ENCODE assay signal across 16 cellular contexts in the genomic region with DNA sequence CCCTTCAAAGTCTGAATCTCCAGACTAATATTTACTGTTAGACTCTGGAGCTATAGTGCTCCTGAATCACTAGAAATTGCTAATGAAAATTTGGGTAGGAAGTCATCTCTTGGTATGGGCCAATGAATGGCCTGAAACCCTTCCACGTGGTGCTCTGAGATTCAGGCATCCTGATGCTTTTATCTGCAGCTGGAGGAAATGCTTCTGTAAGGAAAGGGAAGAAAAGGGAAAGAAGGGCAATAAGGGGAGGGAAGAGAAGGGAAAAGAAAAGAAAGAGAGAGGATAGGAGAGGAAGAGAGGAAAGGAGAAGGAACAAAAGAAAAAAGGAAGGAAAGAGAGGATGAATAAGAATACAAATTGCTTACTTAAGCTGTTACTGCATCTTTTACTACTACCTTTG.
DNase-seq lines count a peak whose midpoint lies in the region; ATAC-seq, FAIRE-seq and TF ChIP-seq lines count a peak whose summit lies in the region.
"Had no signal": no experiment of that assay in that cellular context is flagged by ENCODE, and none has a peak within 500 bp of the region (broad histone marks: within the 10 kb centered on the region; RNA-seq: fewer than 3 reads in every experiment).

No MANE protein-coding gene starts in this region.

- H3K4ac ChIP-seq in H1 (replicated peaks; ENCODE audit: insufficient read length, low read depth, low read length): no peak overlapping the region

- H3K36me3 Mint-ChIP-seq in T-cell: no peaks in the 10 kb centered on the region
- H3K36me3 Mint-ChIP-seq: CD4-positive, alpha-beta memory T cell had no signal

- CTCF ChIA-PET in H1 (lab: Charles Lee; ENCODE audit: partially characterized antibody) (interaction anchor here (1.2 to 1.9 kb wide), 3 partner anchors 9 to 88 kb away, joined by 4 to 5 read pairs (median 4); no protein-coding TSS in a partner anchor), T-cell (lab: Charles Lee) (interaction anchor here in 1 of 2 donors (0.5 kb wide), 1 partner anchor 371 kb away, joined by 3 read pairs; no protein-coding TSS in a partner anchor)

- peak overlapping the region; percentile 26 for H4K91ac ChIP-seq in H1 (replicated peaks; ENCODE audit: insufficient read length, low read length)

- FAIRE-seq in H1 (lab: Jason Lieb, UNC) (no peak), small intestine (lab: Jason Lieb, UNC) (no peak)
- FAIRE-seq: A549, GM12878, GM18507, HepG2 had no signal

- H3K36me3 ChIP-seq in HUES48 (ENCODE audit: control insufficient read depth, insufficient read depth, low read length) (no peaks in the 10 kb centered on the region), H1 (ENCODE audit: control insufficient read depth in 2 of 4, insufficient read depth in 4 of 4, low read length in 3 of 4) (no peaks in the 10 kb centered on the region), iPS DF 6.9 (ENCODE audit: control insufficient read depth, insufficient read depth, low read length) (no peaks in the 10 kb centered on the region), small intestine (ENCODE audit: control insufficient read depth in 2 of 2, insufficient read depth in 2 of 2, low read length in 2 of 2) (no peaks in the 10 kb centered on the region)
- H3K36me3 ChIP-seq: BE2C had no signal

- WGBS in H1 (ENCODE audit: extremely low coverage in 1 of 2, insufficient coverage in 1 of 2, insufficient read length in 1 of 2, insufficient replicate concordance in 2 of 2, low coverage in 1 of 2, low lambda C conversion rate in 2 of 2, missing lambda C conversion rate in 1 of 2), 2 experiments: 7% methylated on average over 1 of the region's 1 CpG; no CpG with 5 or more reads in 1 of the 2 experiments
- WGBS in iPS DF 6.9 (ENCODE audit: insufficient coverage, insufficient read length): no CpG with 5 or more reads among the region's 1 CpG
- 19 to 30% (median 22%) methylated on average over 1 of the region's 1 CpG for WGBS in small intestine, 3 donors

- peak overlapping the region; percentile 41; the same call in 1 of the 2 replicates for H3K18ac ChIP-seq in H1 (ENCODE audit: extremely low read depth, low read length)

- peak overlapping the region; percentile 76; the same call in 1 of the 2 replicates for H2BK12ac ChIP-seq in H1 (ENCODE audit: low read depth, low read length)

- peak overlapping the region; percentile 59 for H2BK120ac ChIP-seq in H1 (replicated peaks; ENCODE audit: low read depth, low read length)

- no peak for TF ChIP-seq POLR2A in H1 (IDR thresholded peaks at IDR 0.05; ENCODE audit: control extremely low read depth in 1 of 2, low read depth in 2 of 2, low read length in 2 of 2)

- H3K4me1 Mint-ChIP-seq in T-cell: no peaks in the 10 kb centered on the region
- H3K4me1 Mint-ChIP-seq: CD4-positive, alpha-beta memory T cell had no signal

- peaks cover 79% of the 10 kb centered on the region for H3K4me1 ChIP-seq in HUES48 (ENCODE audit: control insufficient read depth, insufficient read depth, low read length)
- H3K4me1 ChIP-seq in H1 (replicated peaks in 1 of 4; ENCODE audit: control insufficient read depth in 3 of 4, insufficient read depth in 4 of 4, low read length in 3 of 4): peaks cover 4 to 25% (median 19%) of the 10 kb centered on the region in 4 experiments
- peaks cover 4% of the 10 kb centered on the region; the same call in 1 of the 2 replicates for H3K4me1 ChIP-seq in iPS DF 6.9 (ENCODE audit: control insufficient read depth, insufficient read depth, low read length)
- H3K4me1 ChIP-seq in small intestine (ENCODE audit: control insufficient read depth in 2 of 2, insufficient read depth in 1 of 2, low read depth in 1 of 2, low read length in 1 of 2): no peaks in the 10 kb centered on the region
- H3K4me1 ChIP-seq: A549, BE2C had no signal

- H2AK5ac ChIP-seq in H1 (ENCODE audit: low read depth, low read length): 0 out of 2 replicates have a peak overlapping the region, but pooled peaks have one; percentile 18

- H3K23ac ChIP-seq in H1 (ENCODE audit: insufficient read length): no peak overlapping the region

- no peak overlapping the region for H3K27ac Mint-ChIP-seq in T-cell
- H3K27ac Mint-ChIP-seq: CD4-positive, alpha-beta memory T cell had no signal

- no peak for TF ChIP-seq EP300 in H1 (IDR thresholded peaks at IDR 0.05; ENCODE audit: borderline replicate concordance in 1 of 2, low read depth in 2 of 2, low read length in 2 of 2)

- peak overlapping the region; percentile 37; the same call in 1 of the 2 replicates for H2BK20ac ChIP-seq in H1 (ENCODE audit: low read length)

- H3K9me3 ChIP-seq in HUES48 (ENCODE audit: control insufficient read depth, insufficient read depth, low read length) (no peaks in the 10 kb centered on the region), H1 (ENCODE audit: insufficient read depth in 2 of 2, low read depth in 1 of 2, low read length in 1 of 2) (no peaks in the 10 kb centered on the region), iPS DF 6.9 (ENCODE audit: control insufficient read depth, insufficient read depth, low read length) (no peaks in the 10 kb centered on the region), small intestine (ENCODE audit: control insufficient read depth, low read depth) (no peaks in the 10 kb centered on the region)
- H3K9me3 ChIP-seq: A549, BE2C had no signal

- no peaks in the 10 kb centered on the region for H4K20me1 ChIP-seq in H1 (replicated peaks in 1 of 2; ENCODE audit: control insufficient read depth in 1 of 2, insufficient read depth in 2 of 2, low read length in 2 of 2)

- peak overlapping the region; percentile 40 to 61; a peak in 3 of 4 replicates for H3K4me2 ChIP-seq in H1 (ENCODE audit: insufficient read depth in 1 of 2, low read depth in 2 of 2, low read length in 2 of 2)
- H3K4me2 ChIP-seq: A549 had no signal

- H4K8ac ChIP-seq in H1 (ENCODE audit: extremely low read depth, insufficient read depth, low read length): no peak overlapping the region

- TF ChIP-seq RAD21 in H1 (IDR thresholded peaks at IDR 0.05 in 1 of 2, conservative IDR thresholded peaks at IDR 0.05 in 1 of 2; ENCODE audit: low read depth in 2 of 2, low read length in 2 of 2): no peak

- peak overlapping the region; percentile 88 for H3K27ac ChIP-seq in HUES48 (ENCODE audit: low read depth, low read length)
- no peak overlapping the region; the same call in 1 of the 2 replicates for H3K27ac ChIP-seq in H1 (ENCODE audit: low read depth, low read length)
- peak overlapping the region; percentile 85 for H3K27ac ChIP-seq in iPS DF 6.9 (ENCODE audit: low read length)
- H3K27ac ChIP-seq in small intestine (ENCODE audit: low read depth in 1 of 2, low read length in 1 of 2): no peak overlapping the region
- H3K27ac ChIP-seq: A549, C4-2B, GM23248 had no signal

- no peak overlapping the region for H2AFZ ChIP-seq in H1 (ENCODE audit: low read length)
- H2AFZ ChIP-seq: GM23248 had no signal

- H3K9me3 Mint-ChIP-seq in T-cell: no peaks in the 10 kb centered on the region
- H3K9me3 Mint-ChIP-seq: CD4-positive, alpha-beta memory T cell had no signal

- H2BK15ac ChIP-seq in H1 (ENCODE audit: low read length): no peak overlapping the region

- H3K79me2 ChIP-seq in H1 (ENCODE audit: control insufficient read depth in 1 of 2, insufficient read depth in 2 of 2, low read length in 2 of 2): no peaks in the 10 kb centered on the region

- no peak overlapping the region for H3K14ac ChIP-seq in H1 (ENCODE audit: insufficient read length)

- no peak for ATAC-seq in T-cell (replicated peaks in 1 of 4)
- ATAC-seq in GM21717 (IDR thresholded peaks at IDR 0.05; ENCODE audit: unreplicated experiment): no peak
- ATAC-seq: A549, GM12878, HepG2 had no signal

- peak overlapping the region; percentile 66 for H3K56ac ChIP-seq in H1 (replicated peaks; ENCODE audit: insufficient read length, low read depth, low read length)

- H3K23me2 ChIP-seq in H1 (ENCODE audit: low read depth, low read length): no peaks in the 10 kb centered on the region

- POLR2A ChIA-PET in H1 (lab: Charles Lee; ENCODE audit: partially characterized antibody): interaction anchor here (0.7 to 1.7 kb wide), 5 partner anchors 8 to 153 kb away, joined by 3 to 4 read pairs (median 3); no protein-coding TSS in a partner anchor
- POLR2A ChIA-PET in T-cell (lab: Charles Lee): no interaction called here

- no peak for TF ChIP-seq CTCF in H1 (IDR thresholded peaks at IDR 0.05; ENCODE audit: control extremely low read depth in 1 of 3, insufficient read depth in 1 of 3, low read depth in 1 of 3, low read length in 3 of 3)

- H3K27me3 ChIP-seq in HUES48 (ENCODE audit: control insufficient read depth, insufficient read depth, low read length) (no peaks in the 10 kb centered on the region), H1 (replicated peaks in 1 of 4; ENCODE audit: control insufficient read depth in 3 of 4, extremely low read depth in 1 of 4, insufficient read depth in 3 of 4, low read length in 3 of 4) (no peaks in the 10 kb centered on the region), iPS DF 6.9 (ENCODE audit: control insufficient read depth, insufficient read depth, low read length) (no peaks in the 10 kb centered on the region), small intestine (ENCODE audit: control insufficient read depth in 2 of 2, insufficient read depth in 2 of 2, low read length in 2 of 2) (no peaks in the 10 kb centered on the region)
- H3K27me3 ChIP-seq: BE2C had no signal

- H3K4me3 ChIP-seq in HUES48 (ENCODE audit: low read depth, low read length): no peak overlapping the region
- no peak overlapping the region; a peak in 1 of 8 replicates for H3K4me3 ChIP-seq in H1 (ENCODE audit: extremely low read depth in 1 of 4, insufficient read depth in 2 of 4, low read depth in 3 of 4, low read length in 4 of 4)
- no peak overlapping the region for H3K4me3 ChIP-seq in iPS DF 6.9 (ENCODE audit: low read length)
- no peak overlapping the region for H3K4me3 ChIP-seq in small intestine (ENCODE audit: low read depth in 1 of 2, low read length in 2 of 2)
- H3K4me3 ChIP-seq: A549, GM12878, GM23248 had no signal

- H3K4me3 Mint-ChIP-seq in T-cell: no peak overlapping the region
- H3K4me3 Mint-ChIP-seq: CD4-positive, alpha-beta memory T cell had no signal

- peak overlapping the region; percentile 81 for H4K5ac ChIP-seq in H1 (ENCODE audit: insufficient read length, low read depth, low read length)

- peak overlapping the region; percentile 99; the same call in 1 of the 2 replicates for H2BK5ac ChIP-seq in H1 (ENCODE audit: low read depth, low read length)

- DNase-seq in H1 (ENCODE audit: low read depth in 1 of 2, low spot score in 2 of 2): no peak
- DNase-seq in iPS DF 6.9 (ENCODE audit: low read depth, low spot score): no peak
- no peak for DNase-seq in T-cell
- DNase-seq in cerebellar cortex (ENCODE audit: low spot score): no peak
- no peak for DNase-seq in small intestine
- DNase-seq: BE2C; CD4-positive, alpha-beta memory T cell; GM23248; HCEC 1CT had no signal

- peak overlapping the region; percentile 55; the same call in 1 of the 2 replicates for H3K9ac ChIP-seq in HUES48 (ENCODE audit: low read depth, low read length)
- no peak overlapping the region for H3K9ac ChIP-seq in H1 (replicated peaks in 1 of 4; ENCODE audit: extremely low read depth in 1 of 4, low read depth in 3 of 4, low read length in 3 of 4)
- H3K9ac ChIP-seq: GM23248 had no signal

- H3K79me1 ChIP-seq in H1 (ENCODE audit: low read depth, low read length): no peaks in the 10 kb centered on the region

- H3K27me3 Mint-ChIP-seq in T-cell: peaks cover 4 to 8% of the 10 kb centered on the region in 2 donors

TF ChIP-seq in H1, 55 proteins besides CTCF, POLR2A, EP300 and RAD21 (continues in another document):
- no peak for TF ChIP-seq GTF2F1 (IDR thresholded peaks at IDR 0.05; ENCODE audit: borderline replicate concordance, low read depth, low read length)

Comparison
In these comparisons a context has a peak if more than half of its experiments do, and no peak if none do; other contexts are left out.
1. H3K27ac ChIP-seq: peak in HUES48 (single experiment) and iPS DF 6.9 (single experiment); none in H1 (single experiment) and small intestine (0 of 2).